Comparison of ENCODE assay signal across 7 cellular contexts in genomic region chr14:106491851-106492250, GRCh38.
DNase-seq lines count a peak whose midpoint lies in the region; ATAC-seq and TF ChIP-seq lines count a peak whose summit lies in the region.

No MANE protein-coding gene starts in this region.

- no peaks in the 10 kb centered on the region for H3K9me2 ChIP-seq in PC-3 (replicated peaks; ENCODE audit: low read length)

- TF ChIP-seq POLR2A in esophagus muscularis mucosa (IDR thresholded peaks at IDR 0.05; ENCODE audit: low read depth) = no peak

- no peak for TF ChIP-seq EP300 in esophagus muscularis mucosa (IDR thresholded peaks at IDR 0.05)

- no peaks in the 10 kb centered on the region for H3K79me2 ChIP-seq in PC-3 (ENCODE audit: low read length)

- H3F3A ChIP-seq in PC-3 (ENCODE audit: low read length, unreplicated experiment) = no peaks in the 10 kb centered on the region

- DNase-seq in COLO668 (lab: John Stamatoyannopoulos, UW; ENCODE audit: unreplicated experiment) (peak; percentile 42), PC-3 (peak; percentile 9), esophagus muscularis mucosa (ENCODE audit: extremely low spot score) (peak; percentile 31), amniotic stem cell (lab: John Stamatoyannopoulos, UW) (no peak)

- CTCF ChIA-PET in PC-3 (lab: Charles Lee) = no interaction called here

- H3K4me3 ChIP-seq in PC-3 (ENCODE audit: low read length) (no peak overlapping the region), esophagus muscularis mucosa (no peak overlapping the region)

- no peak overlapping the region for H2AFZ ChIP-seq in PC-3 (ENCODE audit: low read length)

- H3K27me3 ChIP-seq in PC-3 (ENCODE audit: low read length) = no peaks in the 10 kb centered on the region
- peaks cover 0 to 9% (median 0%) of the 10 kb centered on the region in 4 donors for H3K27me3 ChIP-seq in esophagus muscularis mucosa

- ATAC-seq in PC-3 (no peak), GM21526 (IDR thresholded peaks at IDR 0.05; ENCODE audit: low FRiP score, unreplicated experiment) (no peak), GM19452 (IDR thresholded peaks at IDR 0.05; ENCODE audit: unreplicated experiment) (no peak)

- POLR2A ChIA-PET in PC-3 (lab: Charles Lee; ENCODE audit: unreplicated experiment) = no interaction called here

- BruUV-seq in PC-3 (replicated peaks; lab: Mats Ljungman, UMichigan) = no TSS peak

- no peak overlapping the region for H3K4me2 ChIP-seq in PC-3 (ENCODE audit: low read length)

- no peak overlapping the region for H3K9ac ChIP-seq in PC-3 (ENCODE audit: low read length)

- H3K9me3 ChIP-seq in PC-3 (ENCODE audit: low read length) (0 out of 2 replicates have a peak, but pooled peaks cover 7% of the 10 kb centered on the region), esophagus muscularis mucosa (no peaks in the 10 kb centered on the region)

- 68% methylated on average over 8 of the region's 9 CpGs for WGBS in esophagus muscularis mucosa

- no peaks in the 10 kb centered on the region for H3K4me1 ChIP-seq in PC-3 (ENCODE audit: insufficient read depth, low read length)
- H3K4me1 ChIP-seq in esophagus muscularis mucosa = no peaks in the 10 kb centered on the region

- no peaks in the 10 kb centered on the region for H4K20me1 ChIP-seq in PC-3 (ENCODE audit: low read length)

- H3K36me3 ChIP-seq in PC-3 (ENCODE audit: low read depth, low read length) (no peaks in the 10 kb centered on the region), esophagus muscularis mucosa (no peaks in the 10 kb centered on the region)

- no peak overlapping the region for H3K27ac ChIP-seq in PC-3 (ENCODE audit: low read length)
- no peak overlapping the region for H3K27ac ChIP-seq in esophagus muscularis mucosa (replicated peaks in 1 of 4)

- TF ChIP-seq CTCF in GM12872 (IDR thresholded peaks at IDR 0.05; ENCODE audit: insufficient read depth, low read depth, low read length) = peak; percentile 66; the same call in 2 of the 3 replicates
- TF ChIP-seq CTCF in PC-3 (conservative IDR thresholded peaks at IDR 0.05; ENCODE audit: low read depth, low read length) = peak; percentile 35; the same call in 1 of the 2 replicates
- no peak for TF ChIP-seq CTCF in esophagus muscularis mucosa (IDR thresholded peaks at IDR 0.05)

- intact Hi-C loops in PC-3 (cut with micrococcal nuclease) = no loop called here
- intact Hi-C loops in esophagus muscularis mucosa (cut with DNase I) = no loop called here

Comparison
In these comparisons a context has a peak if more than half of its experiments do, and no peak if none do; other contexts are left out.
1. CTCF ChIP-seq: peak in GM12872 (single experiment) and PC-3 (single experiment); none in esophagus muscularis mucosa (0 of 3).